Comparison of ENCODE assay signal across 34 cellular contexts in the genomic region with DNA sequence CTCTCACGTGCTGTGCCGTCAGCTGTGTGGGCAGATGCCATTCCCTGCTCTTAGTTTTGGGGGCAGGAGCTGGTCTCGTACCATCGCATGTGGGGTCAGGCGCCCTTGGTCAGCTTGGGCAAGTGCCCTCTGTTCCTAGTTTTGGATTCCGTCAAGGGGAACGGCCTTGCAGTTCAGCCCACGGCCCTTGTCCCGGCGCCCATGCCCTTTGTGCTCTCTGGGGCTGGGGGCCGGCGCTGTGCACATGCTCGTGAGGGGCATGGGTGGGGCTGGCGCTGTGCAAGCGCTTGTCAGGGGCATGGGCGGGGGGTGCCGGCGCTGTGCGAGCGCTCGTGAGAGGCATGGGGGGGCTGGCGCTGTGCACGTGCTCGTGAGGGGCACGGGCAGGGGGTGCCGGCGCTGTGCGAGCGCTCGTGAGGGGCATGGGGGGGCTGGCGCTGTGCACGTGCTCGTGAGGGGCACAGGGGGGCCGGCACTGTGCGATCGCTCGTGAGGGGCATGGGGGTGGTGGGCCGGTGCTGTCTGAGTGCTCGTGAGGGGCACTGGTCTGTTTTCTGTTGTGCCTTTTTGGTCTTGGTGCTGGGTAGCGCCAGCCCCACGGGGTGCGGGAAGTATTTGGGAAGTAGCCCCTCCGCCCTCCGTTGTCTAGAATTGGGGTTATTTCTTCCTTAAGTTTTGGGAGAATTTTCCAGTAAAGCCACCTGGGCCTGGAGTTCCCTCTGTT.
"Had no signal": no experiment of that assay in that cellular context is flagged by ENCODE, and none has a peak within 500 bp of the region (broad histone marks: within the 10 kb centered on the region; RNA-seq: fewer than 3 reads in every experiment).

No MANE protein-coding gene starts in this region.

- H3K27me3 Mint-ChIP-seq: activated CD4-positive, alpha-beta memory T cell treated with anti-CD3 and anti-CD28 coated beads for 36 hours; activated CD4-positive, alpha-beta T cell treated with anti-CD3 and anti-CD28 coated beads, Interleukin-2, amount 10 ng/mL, durations not matched to agents 24 days and 14 days; activated naive CD4-positive, alpha-beta T cell treated with anti-CD3 and anti-CD28 coated beads, Interleukin-2, amount 50 U/mL, for 24 hours; activated T-helper 17 cell treated with anti-CD3 and anti-CD28 coated beads, Interleukin-2, amount 50 U/mL, for 72 hours; naive B cell; stimulated activated naive CD8-positive, alpha-beta T cell treated with anti-CD3 and anti-CD28 coated beads, Interleukin-15, amount 100 ng/mL, for 72 hours; type B pancreatic cell had no signal

- FAIRE-seq: pancreas, TTC549 had no signal

- H3K27ac Mint-ChIP-seq: activated CD4-positive, alpha-beta memory T cell treated with anti-CD3 and anti-CD28 coated beads for 36 hours; activated CD4-positive, alpha-beta T cell treated with anti-CD3 and anti-CD28 coated beads, Interleukin-2, amount 10 ng/mL, durations not matched to agents 24 days and 14 days; activated naive CD4-positive, alpha-beta T cell treated with anti-CD3 and anti-CD28 coated beads, Interleukin-2, amount 50 U/mL, for 24 hours; naive B cell; T-helper 1 cell treated with Interleukin-12 subunit alpha and Interleukin-12 subunit beta and Interleukin-4 antibody, amounts not matched to agents 30 μg/mL and 1 μg/mL, for 36 hours; type B pancreatic cell had no signal

- DNase-seq: activated CD4-positive, alpha-beta memory T cell treated with anti-CD3 and anti-CD28 coated beads for 36 hours; activated CD4-positive, alpha-beta T cell treated with anti-CD3 and anti-CD28 coated beads, Interleukin-2, amount 10 ng/mL, durations not matched to agents 24 days and 14 days; activated CD4-positive, CD25-positive, alpha-beta regulatory T cell treated with anti-CD3 and anti-CD28 coated beads, Interleukin-2, amount 50 U/mL, for 72 hours; activated CD8-positive, alpha-beta memory T cell treated with anti-CD3 and anti-CD28 coated beads, Interleukin-2, amount 50 U/mL, for 4 hours; activated T-cell treated with anti-CD3 and anti-CD28 coated beads, Interleukin-2, amount 50 U/mL, for 1 hour; aorta; body of pancreas; cerebellar nuclear complex; foreskin fibroblast; kidney glomerular epithelial cell; mammary epithelial cell; naive B cell; retina; stimulated activated CD4-positive, alpha-beta T cell treated with anti-CD3 and anti-CD28 coated beads, Interleukin-4, amount 100 ng/mL, for 24 hours; stimulated activated naive CD8-positive, alpha-beta T cell treated with anti-CD3 and anti-CD28 coated beads, Interleukin-15, amount 100 ng/mL, for 72 hours; substantia nigra; SW 1271; T-helper 9 cell had no signal

- H3K9me3 ChIP-seq: body of pancreas, pancreas, prostate gland, vagina had no signal

- H3K4me1 Mint-ChIP-seq: activated CD4-positive, alpha-beta T cell treated with anti-CD3 and anti-CD28 coated beads, Interleukin-2, amount 10 ng/mL, durations not matched to agents 24 days and 14 days; activated T-helper 17 cell treated with anti-CD3 and anti-CD28 coated beads, Interleukin-2, amount 50 U/mL, for 72 hours had no signal

- H3K27me3 ChIP-seq: body of pancreas, dorsolateral prefrontal cortex, pancreas, vagina had no signal

- H3K9me3 Mint-ChIP-seq: activated CD4-positive, alpha-beta memory T cell treated with anti-CD3 and anti-CD28 coated beads for 36 hours; activated CD4-positive, alpha-beta T cell treated with anti-CD3 and anti-CD28 coated beads, Interleukin-2, amount 10 ng/mL, durations not matched to agents 24 days and 14 days; activated naive CD4-positive, alpha-beta T cell treated with anti-CD3 and anti-CD28 coated beads, Interleukin-2, amount 50 U/mL, for 24 hours; activated T-helper 17 cell treated with anti-CD3 and anti-CD28 coated beads, Interleukin-2, amount 50 U/mL, for 72 hours; naive B cell; stimulated activated effector memory CD8-positive, alpha-beta T cell treated with anti-CD3 and anti-CD28 coated beads, Interleukin-12 subunit alpha, Interleukin-12 subunit beta, amount 100 ng/mL, for 72 hours; stimulated activated naive CD8-positive, alpha-beta T cell treated with anti-CD3 and anti-CD28 coated beads, Interleukin-15, amount 100 ng/mL, for 72 hours; T-helper 1 cell treated with Interleukin-12 subunit alpha and Interleukin-12 subunit beta and Interleukin-4 antibody, amounts not matched to agents 30 μg/mL and 1 μg/mL, for 36 hours; type B pancreatic cell had no signal

- H3K4me1 ChIP-seq: body of pancreas, pancreas, prostate gland, vagina had no signal

- H3K27ac ChIP-seq: body of pancreas, coronary artery, dorsolateral prefrontal cortex, pancreas, prostate gland, skin epidermis, vagina, VCaP had no signal

- H3K4me3 ChIP-seq: body of pancreas, coronary artery, dorsolateral prefrontal cortex, pancreas, prostate gland, skin epidermis, vagina had no signal

- ATAC-seq: activated T-helper 17 cell treated with anti-CD3 and anti-CD28 coated beads, Interleukin-2, amount 50 U/mL, for 72 hours; body of pancreas; esophagus mucosa; left lobe of liver; pancreas; sciatic nerve; stimulated activated effector memory CD8-positive, alpha-beta T cell treated with anti-CD3 and anti-CD28 coated beads, Interleukin-12 subunit alpha, Interleukin-12 subunit beta, amount 100 ng/mL, for 72 hours; stimulated activated naive CD8-positive, alpha-beta T cell treated with anti-CD3 and anti-CD28 coated beads, Interleukin-15, amount 100 ng/mL, for 72 hours had no signal

- H3K4me3 Mint-ChIP-seq: activated CD4-positive, alpha-beta memory T cell treated with anti-CD3 and anti-CD28 coated beads for 36 hours; activated CD4-positive, alpha-beta T cell treated with anti-CD3 and anti-CD28 coated beads, Interleukin-2, amount 10 ng/mL, durations not matched to agents 24 days and 14 days; activated naive CD4-positive, alpha-beta T cell treated with anti-CD3 and anti-CD28 coated beads, Interleukin-2, amount 50 U/mL, for 24 hours; activated T-helper 17 cell treated with anti-CD3 and anti-CD28 coated beads, Interleukin-2, amount 50 U/mL, for 72 hours; naive B cell; stimulated activated effector memory CD8-positive, alpha-beta T cell treated with anti-CD3 and anti-CD28 coated beads, Interleukin-12 subunit alpha, Interleukin-12 subunit beta, amount 100 ng/mL, for 72 hours; T-helper 1 cell treated with Interleukin-12 subunit alpha and Interleukin-12 subunit beta and Interleukin-4 antibody, amounts not matched to agents 30 μg/mL and 1 μg/mL, for 36 hours; type B pancreatic cell had no signal
